ENCODE assay signal across 18 cellular contexts in the genomic region with DNA sequence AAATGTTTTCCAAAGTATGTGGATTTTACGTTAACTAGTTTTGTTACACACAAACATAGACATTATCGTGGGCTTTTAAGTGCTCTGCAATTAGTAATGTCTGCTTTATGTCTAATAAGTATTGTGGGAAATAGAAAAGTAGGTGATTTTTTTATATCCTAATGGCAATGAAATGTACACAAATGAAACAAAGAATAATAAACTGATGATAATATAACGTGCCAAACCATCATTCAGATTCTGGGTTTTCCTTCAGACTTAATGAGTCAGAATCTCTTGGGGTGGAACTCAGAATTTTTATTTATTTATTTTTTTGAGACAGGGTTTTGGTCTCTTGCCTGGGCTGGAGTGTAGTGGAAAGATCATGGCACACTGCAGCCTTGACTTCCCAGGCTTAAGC. TPM values are rescaled to one million over a fixed set of nuclear protein-coding genes. Genes with fewer than 3 reads are reported as not detected.
A peak's percentile ranks its signal among the peaks of the same experiment; 100 is the strongest.
DNase-seq lines count a peak whose midpoint lies in the region; ATAC-seq and TF ChIP-seq lines count a peak whose summit lies in the region.
"Had no signal": no experiment of that assay in that cellular context is flagged by ENCODE, and none has a peak within 500 bp of the region (broad histone marks: within the 10 kb centered on the region; RNA-seq: fewer than 3 reads in every experiment).

No MANE protein-coding gene starts in this region.

- H3K27ac ChIP-seq in BLaER1 treated with 17β-estradiol and CSF1 and Interleukin-3, amounts not matched to agents 10 nM and 100 nM, result no peak overlapping the region
- H3K27ac ChIP-seq: C4-2B had no signal

- no peak overlapping the region for H3K27ac Mint-ChIP-seq in HFFc6
- peak overlapping the region; percentile 85 for H3K27ac Mint-ChIP-seq in activated naive CD8-positive, alpha-beta T cell
- peak overlapping the region in 1 of 2 donors; percentile 97 for H3K27ac Mint-ChIP-seq in natural killer cell

- peak overlapping the region in 7 of 11 experiments; percentile 87 to 94 (median 92); a peak in 10 of 22 replicates for H3K9ac ChIP-seq in BLaER1 treated with 17β-estradiol and CSF1 and Interleukin-3, amounts not matched to agents 10 nM and 100 nM

- H3K4me1 ChIP-seq in BLaER1 treated with 17β-estradiol and CSF1 and Interleukin-3, amounts not matched to agents 10 nM and 100 nM, result peaks cover 26 to 43% (median 35%) of the 10 kb centered on the region in 10 experiments

- ATAC-seq in natural killer cell (no peak), left lobe of liver (no peak)
- ATAC-seq: effector memory CD8-positive, alpha-beta T cell had no signal

- peaks cover 13 to 61% (median 48%) of the 10 kb centered on the region in 11 experiments; a peak in 19 of 22 replicates for H4K20me1 ChIP-seq in BLaER1 treated with 17β-estradiol and CSF1 and Interleukin-3, amounts not matched to agents 10 nM and 100 nM

- intact Hi-C loops in natural killer cell (cut with micrococcal nuclease), result loop anchor here (5.0 kb wide), 1 partner anchor 202 kb away; the partner anchor contains the start of gene KDM5B

- peak overlapping the region; percentile 93; the same call in 1 of the 2 replicates for H3K4me3 Mint-ChIP-seq in HFFc6
- H3K4me3 Mint-ChIP-seq in activated naive CD8-positive, alpha-beta T cell, result peak overlapping the region; percentile 98
- peak overlapping the region; percentile 96 for H3K4me3 Mint-ChIP-seq in natural killer cell

- no peaks in the 10 kb centered on the region for H3K9me3 Mint-ChIP-seq in HFFc6
- H3K9me3 Mint-ChIP-seq in activated naive CD8-positive, alpha-beta T cell (ENCODE audit: low read depth), result no peaks in the 10 kb centered on the region
- no peaks in the 10 kb centered on the region for H3K9me3 Mint-ChIP-seq in natural killer cell
- H3K9me3 Mint-ChIP-seq: effector memory CD8-positive, alpha-beta T cell had no signal

- peaks cover 20% of the 10 kb centered on the region for H3K36me3 Mint-ChIP-seq in HFFc6 (ENCODE audit: low read depth)
- peaks cover 13% of the 10 kb centered on the region for H3K36me3 Mint-ChIP-seq in activated naive CD8-positive, alpha-beta T cell
- H3K36me3 Mint-ChIP-seq in natural killer cell, result peaks cover 15% of the 10 kb centered on the region

- H3K27me3 Mint-ChIP-seq in HFFc6 (ENCODE audit: insufficient read depth) (peaks cover 1% of the 10 kb centered on the region; the same call in 1 of the 2 replicates), natural killer cell (ENCODE audit: low read depth in 2 of 2) (no peaks in the 10 kb centered on the region)
- H3K27me3 Mint-ChIP-seq in activated naive CD8-positive, alpha-beta T cell, result no peaks in the 10 kb centered on the region
- H3K27me3 Mint-ChIP-seq: effector memory CD8-positive, alpha-beta T cell had no signal

- no peak for TF ChIP-seq CTCF in HFFc6 (IDR thresholded peaks at IDR 0.05)
- no peak for TF ChIP-seq CTCF in natural killer cell (IDR thresholded peaks at IDR 0.05)

- H3K27me3 ChIP-seq in BLaER1 treated with 17β-estradiol and CSF1 and Interleukin-3, amounts not matched to agents 10 nM and 100 nM, result no peaks in the 10 kb centered on the region
- H3K27me3 ChIP-seq: testis had no signal

- H3K4me2 ChIP-seq in BLaER1 treated with 17β-estradiol and CSF1 and Interleukin-3, amounts not matched to agents 10 nM and 100 nM, result peak overlapping the region; percentile 74 to 96 (median 91); a peak in 20 of 22 replicates

- peak overlapping the region in 3 of 10 experiments; percentile 81 to 88 (median 87); a peak in 6 of 20 replicates for H3K4me3 ChIP-seq in BLaER1 treated with 17β-estradiol and CSF1 and Interleukin-3, amounts not matched to agents 10 nM and 100 nM
- H3K4me3 ChIP-seq: lung, testis had no signal

- H3K36me3 ChIP-seq in BLaER1 treated with 17β-estradiol and CSF1 and Interleukin-3, amounts not matched to agents 10 nM and 100 nM, result peaks cover 56 to 59% (median 57%) of the 10 kb centered on the region in 11 experiments

- H3K4me1 Mint-ChIP-seq in HFFc6 (ENCODE audit: low read depth) (peaks cover 20% of the 10 kb centered on the region), natural killer cell (peaks cover 38 to 43% of the 10 kb centered on the region in 2 donors)
- H3K4me1 Mint-ChIP-seq in activated naive CD8-positive, alpha-beta T cell (ENCODE audit: low read depth), result peaks cover 47% of the 10 kb centered on the region

- DNase-seq in HFFc6 (no peak), natural killer cell (no peak), left lobe of liver (ENCODE audit: low spot score) (no peak), T1000 (lab: John Stamatoyannopoulos, UW) (no peak), NCI-H510A treated with DMSO at 0.1 percent for 48 hours (lab: John Stamatoyannopoulos, UW) (no peak)
- no peak for DNase-seq in activated effector memory CD4-positive, alpha-beta T cell treated with anti-CD3 and anti-CD28 coated beads, Interleukin-2, amount 50 U/mL, for 16 hours
- DNase-seq: activated CD4-positive, alpha-beta T cell treated with anti-CD3 and anti-CD28 coated beads for 48 hours; activated effector memory CD4-positive, alpha-beta T cell treated with Interleukin-2 at 50 U/mL for 16 hours; effector memory CD8-positive, alpha-beta T cell; Kasumi-1; NCI-H1930; NCI-H524 treated with DMSO at 0.1 percent for 48 hours; stimulated activated CD4-positive, alpha-beta T cell treated with anti-CD3 and anti-CD28 coated beads, Interleukin-15, amount 100 ng/mL, for 24 hours; testis had no signal

- 0 out of 22 replicates have a peak, but pooled peaks cover 0 to 5% (median 0%) of the 10 kb centered on the region in 11 experiments for H3K9me3 ChIP-seq in BLaER1 treated with 17β-estradiol and CSF1 and Interleukin-3, amounts not matched to agents 10 nM and 100 nM (replicated peaks in 1 of 11)
- H3K9me3 ChIP-seq: testis had no signal

RNA-seq across cellular contexts. Expression of gene TMEM183A, which starts 2.0 kb away (rescaled TPM):
- 10 to 100 TPM; 38.6 to 50.6 (median 45.1) TPM for total RNA-seq in HFFc6 (2021; fragmentation: NEBNext Ultra II Directional; extraction: Animal tissue kit (Norgen Biotek cat#: 25700))
- total RNA-seq in natural killer cell, result 100 to 1,000 TPM; 127 to 147 (median 143) TPM
- total RNA-seq in left lobe of liver, result 30.1 TPM

RNA-seq across cellular contexts. Expression of gene PPFIA4, which starts 17.1 kb away (rescaled TPM):
- total RNA-seq in HFFc6 (2021; fragmentation: NEBNext Ultra II Directional; extraction: Animal tissue kit (Norgen Biotek cat#: 25700)), result 1 to 10 TPM in 1 of 6 experiments, under 1 TPM in 5; 0.37 to 1.3 (median 0.58) TPM
- under 1 TPM; 0.18 to 0.88 (median 0.33) TPM for total RNA-seq in natural killer cell
- 0.78 TPM for total RNA-seq in left lobe of liver

RNA-seq across cellular contexts. Expression of gene CYB5R1, which starts 42.1 kb away (rescaled TPM):
- 100 to 1,000 TPM in 1 of 6 experiments, 10 to 100 TPM in 5; 73.4 to 100 (median 76.4) TPM for total RNA-seq in HFFc6 (2021; fragmentation: NEBNext Ultra II Directional; extraction: Animal tissue kit (Norgen Biotek cat#: 25700))
- 10 to 100 TPM; 27.5 to 36.6 (median 27.7) TPM for total RNA-seq in natural killer cell
- total RNA-seq in left lobe of liver, result 34.7 TPM

RNA-seq across cellular contexts. Expression of gene ADIPOR1, which starts 51.1 kb away (rescaled TPM):
- total RNA-seq in HFFc6 (2021; fragmentation: NEBNext Ultra II Directional; extraction: Animal tissue kit (Norgen Biotek cat#: 25700)), result 100 to 1,000 TPM in 3 of 6 experiments, 10 to 100 TPM in 3; 90.5 to 123 (median 103) TPM
- total RNA-seq in natural killer cell (10 to 100 TPM; 61.9 to 81.7 (median 80.6) TPM), left lobe of liver (58.9 TPM)
